Comparison of ENCODE assay signal across 25 cellular contexts in the genomic region with DNA sequence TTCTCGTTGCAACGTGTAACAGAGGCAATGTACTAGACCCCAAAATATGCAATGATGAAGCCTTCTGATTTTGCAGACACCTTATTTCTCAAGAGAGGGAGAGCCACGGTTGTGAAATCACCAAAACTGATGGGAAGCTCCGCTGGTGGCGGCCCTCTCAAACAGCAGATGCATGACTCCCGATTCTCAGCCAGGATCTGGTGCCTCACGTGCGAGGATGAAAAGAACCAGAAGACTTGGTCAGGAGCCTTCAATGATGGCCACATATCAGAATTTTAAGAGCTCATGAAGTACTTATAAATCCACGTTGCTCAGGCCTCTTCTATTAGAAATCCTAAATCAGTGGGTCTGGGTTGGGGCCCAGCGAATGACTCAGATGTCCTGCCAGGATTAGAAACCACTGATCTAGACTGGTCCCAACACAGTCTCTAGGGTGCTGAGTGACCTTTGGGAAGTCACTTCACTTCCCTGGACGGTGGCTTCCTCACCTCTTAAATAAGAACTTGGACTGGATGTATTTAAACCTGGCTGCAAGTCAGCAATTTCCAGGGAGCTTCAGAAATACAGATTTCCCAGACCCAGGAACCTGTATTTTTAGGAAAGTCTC.
"Had no signal": no experiment of that assay in that cellular context is flagged by ENCODE, and none has a peak within 500 bp of the region (broad histone marks: within the 10 kb centered on the region; RNA-seq: fewer than 3 reads in every experiment).

No MANE protein-coding gene starts in this region.

- H3K27me3 ChIP-seq: breast epithelium, colonic mucosa, dorsolateral prefrontal cortex, gastrocnemius medialis, upper lobe of left lung had no signal

- H3K4me1 ChIP-seq: breast epithelium, colonic mucosa, gastrocnemius medialis had no signal

- DNase-seq: activated CD4-positive, alpha-beta memory T cell treated with anti-CD3 and anti-CD28 coated beads, Interleukin-2, amount 10 ng/mL, durations not matched to agents 7 days and 5 days; activated CD4-positive, alpha-beta T cell treated with anti-CD3 and anti-CD28 coated beads, Interleukin-2, amount 10 ng/mL, durations not matched to agents 24 days and 14 days; activated effector memory CD4-positive, alpha-beta T cell treated with Interleukin-2 at 50 U/mL for 16 hours; activated naive CD4-positive, alpha-beta T cell treated with anti-CD3 and anti-CD28 coated beads for 36 hours; activated naive CD8-positive, alpha-beta T cell treated with anti-CD3 and anti-CD28 coated beads, Interleukin-2, amount 10 ng/mL, durations not matched to agents 7 days and 5 days; activated T-cell treated with anti-CD3 and anti-CD28 coated beads, Interleukin-2, amount 50 U/mL, for 72 hours; amniotic stem cell; colonic mucosa; dorsolateral prefrontal cortex; effector memory CD8-positive, alpha-beta T cell; gastrocnemius medialis; hypothalamus; naive B cell; occipital lobe; small intestine; stimulated activated CD4-positive, alpha-beta T cell treated with anti-CD3 and anti-CD28 coated beads, Interleukin-2, amount 100 ng/mL, for 24 hours; upper lobe of left lung had no signal

- H3K4me3 ChIP-seq: breast epithelium, colonic mucosa, dorsolateral prefrontal cortex, gastrocnemius medialis, lung, thoracic aorta, upper lobe of left lung had no signal

- ATAC-seq: activated CD4-positive, CD25-positive, alpha-beta regulatory T cell treated with anti-CD3 and anti-CD28 coated beads, Interleukin-2, amount 50 U/mL, for 24 hours; effector memory CD8-positive, alpha-beta T cell; esophagus mucosa; gastrocnemius medialis; sciatic nerve; stimulated activated effector memory CD8-positive, alpha-beta T cell treated with anti-CD3 and anti-CD28 coated beads, Interleukin-12 subunit alpha, Interleukin-12 subunit beta, amount 100 ng/mL, for 72 hours had no signal

- H3K27ac ChIP-seq: breast epithelium, colonic mucosa, dorsolateral prefrontal cortex, gastrocnemius medialis, thoracic aorta, upper lobe of left lung, VCaP had no signal

- H3K9me3 ChIP-seq: breast epithelium, colonic mucosa, gastrocnemius medialis, thoracic aorta, upper lobe of left lung had no signal

- H3K36me3 ChIP-seq: breast epithelium, colonic mucosa, gastrocnemius medialis, thoracic aorta, upper lobe of left lung had no signal
